Comparison of ENCODE assay signal across 18 cellular contexts in the genomic region with DNA sequence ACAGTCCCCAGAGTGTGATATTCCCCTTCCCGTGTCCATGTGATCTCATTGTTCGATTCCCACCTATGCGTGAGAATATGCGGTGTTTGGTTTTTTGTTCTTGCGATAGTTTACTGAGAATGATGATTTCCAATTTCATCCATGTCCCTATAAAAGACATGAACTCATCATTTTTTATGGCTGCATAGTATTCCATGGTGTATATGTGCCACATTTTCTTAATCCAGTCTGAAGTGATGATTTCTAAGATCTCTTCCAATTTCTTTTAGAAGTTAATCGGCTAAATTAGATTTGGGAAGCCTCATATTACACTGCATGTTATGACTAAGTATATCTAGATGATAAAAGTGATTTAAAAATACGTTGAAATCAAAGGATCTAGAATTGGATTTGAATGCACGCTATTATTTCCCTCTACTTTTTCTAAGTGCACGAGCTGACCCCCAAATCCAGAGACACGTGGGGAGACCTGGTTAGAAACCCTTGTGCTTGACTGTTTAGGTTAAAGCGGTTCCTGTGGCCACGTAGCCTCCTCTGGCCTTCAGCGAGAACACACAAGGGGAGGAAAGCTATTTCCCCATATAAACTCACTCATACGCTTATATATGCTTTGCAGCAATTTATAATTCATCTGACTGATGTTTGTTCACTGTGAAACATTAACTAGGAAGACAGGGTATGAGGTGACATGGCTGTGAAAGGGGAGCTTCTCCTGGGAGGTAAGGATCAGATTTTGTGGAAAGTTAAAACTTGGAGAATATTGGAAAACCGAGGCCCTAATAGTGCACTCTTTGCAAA.
DNase-seq lines count a peak whose midpoint lies in the region; ATAC-seq and FAIRE-seq lines count a peak whose summit lies in the region.
"Had no signal": no experiment of that assay in that cellular context is flagged by ENCODE, and none has a peak within 500 bp of the region (broad histone marks: within the 10 kb centered on the region; RNA-seq: fewer than 3 reads in every experiment).

No MANE protein-coding gene starts in this region.

- no peaks in the 10 kb centered on the region for H3K27me3 ChIP-seq in small intestine (ENCODE audit: control insufficient read depth in 2 of 2, insufficient read depth in 2 of 2, low read length in 2 of 2)
- H3K27me3 ChIP-seq: BE2C had no signal

- no peaks in the 10 kb centered on the region for H3K4me1 ChIP-seq in small intestine (ENCODE audit: control insufficient read depth in 2 of 2, insufficient read depth in 1 of 2, low read depth in 1 of 2, low read length in 1 of 2)
- H3K4me1 ChIP-seq: Caco-2 had no signal

- H3K36me3 ChIP-seq in small intestine (ENCODE audit: control insufficient read depth in 2 of 2, insufficient read depth in 2 of 2, low read length in 2 of 2), result peaks cover 0 to 4% of the 10 kb centered on the region in 2 donors

- no peaks in the 10 kb centered on the region for H3K9me3 ChIP-seq in small intestine (ENCODE audit: control insufficient read depth, low read depth)
- H3K9me3 ChIP-seq: BE2C, Caco-2 had no signal

- ATAC-seq in GM18502 (IDR thresholded peaks at IDR 0.05; ENCODE audit: poor library complexity, unreplicated experiment), result no peak
- ATAC-seq: HepG2 had no signal

- H3K4me3 ChIP-seq in small intestine (ENCODE audit: low read depth in 1 of 2, low read length in 2 of 2), result no peak overlapping the region

- DNase-seq in DMS53 (lab: John Stamatoyannopoulos, UW) (peak; percentile 58), HuH-7 (ENCODE audit: low spot score) (peak; percentile 1), small intestine (peak; percentile 16), NCI-H510A (lab: John Stamatoyannopoulos, UW) (no peak)
- no peak for DNase-seq in stimulated activated CD4-positive, alpha-beta T cell treated with anti-CD3 and anti-CD28 coated beads, Interleukin-4, amount 100 ng/mL, for 4 hours
- DNase-seq: BE2C; C1 segment of cervical spinal cord; Caco-2; CD4-positive, CD25-positive, alpha-beta regulatory T cell; CD8-positive, alpha-beta memory T cell; DMS79 treated with DMSO at 0.1 percent for 48 hours; GF-D8; H9 had no signal

- WGBS in small intestine, 3 donors, result 57 to 79% (median 65%) methylated on average over 15 of the region's 15 CpGs

- no peak overlapping the region for H3K27ac ChIP-seq in small intestine (ENCODE audit: low read depth in 1 of 2, low read length in 1 of 2)

- peak; percentile 85 for FAIRE-seq in islet of Langerhans (lab: Jason Lieb, UNC)
- FAIRE-seq in small intestine (lab: Jason Lieb, UNC), result no peak
- FAIRE-seq: D721Med, H1, HepG2 had no signal

Comparison
In these comparisons a context has a peak if more than half of its experiments do, and no peak if none do; other contexts are left out.
1. DNase-seq: peak in DMS53 (single experiment), HuH-7 (single experiment) and small intestine (single experiment); none in NCI-H510A (single experiment) and stimulated activated CD4-positive, alpha-beta T cell treated with anti-CD3 and anti-CD28 coated beads, Interleukin-4, amount 100 ng/mL, for 4 hours (0 of 2).